ENCODE assay signal across 1 cellular context in genomic region chr17:46193626-46194392, GRCh38.
TF ChIP-seq lines count a peak whose summit lies in the region.

No MANE protein-coding gene starts in this region.

TF ChIP-seq in HepG2, 621 proteins besides CTCF, POLR2A, EP300 and RAD21 (continued from another document and continues in another):
- TF ChIP-seq ZNF800 (CRISPR knock-in tag; IDR thresholded peaks at IDR 0.05) (peak; percentile 57; the same call in 1 of the 2 replicates), ZNF546 (CRISPR knock-in tag; conservative IDR thresholded peaks at IDR 0.05) (peak; percentile 91), MAX (IDR thresholded peaks at IDR 0.05) (peak; percentile 43), POLR2G (IDR thresholded peaks at IDR 0.05; ENCODE audit: low read depth, low read length) (peak; percentile 92), MEF2D (CRISPR knock-in tag; IDR thresholded peaks at IDR 0.05) (peak; percentile 55; the same call in 1 of the 2 replicates), TBX3 (IDR thresholded peaks at IDR 0.05; ENCODE audit: borderline replicate concordance) (no peak), XRCC5 (optimal IDR thresholded peaks at IDR 0.05; ENCODE audit: low read length) (peak; percentile 76), BATF2 (CRISPR knock-in tag; IDR thresholded peaks at IDR 0.05) (peak; percentile 86; the same call in 1 of the 2 replicates), ZNF570 (CRISPR knock-in tag; IDR thresholded peaks at IDR 0.05; ENCODE audit: borderline replicate concordance) (no peak), SP140L (CRISPR knock-in tag; IDR thresholded peaks at IDR 0.05; ENCODE audit: borderline replicate concordance) (no peak), KDM5A (IDR thresholded peaks at IDR 0.05; ENCODE audit: borderline replicate concordance, low read length) (no peak; the same call in 1 of the 2 replicates), FOXC1 (CRISPR knock-in tag; IDR thresholded peaks at IDR 0.05; ENCODE audit: borderline replicate concordance) (peak; percentile 68; the same call in 1 of the 2 replicates), TSC22D2 (CRISPR knock-in tag; IDR thresholded peaks at IDR 0.05; ENCODE audit: borderline replicate concordance) (no peak; the same call in none of the 2 replicates), CREM (IDR thresholded peaks at IDR 0.05) (peak; percentile 87), CREM (CRISPR knock-in tag; IDR thresholded peaks at IDR 0.05) (no peak), BRD4 (CRISPR knock-in tag; IDR thresholded peaks at IDR 0.05) (no peak), AGO2 (optimal IDR thresholded peaks at IDR 0.05; ENCODE audit: low read depth, low read length) (peak; percentile 96), SSRP1 (CRISPR knock-in tag; IDR thresholded peaks at IDR 0.05) (no peak), TCF7L2 (IDR thresholded peaks at IDR 0.05; ENCODE audit: low read depth, low read length) (no peak), HOXA7 (CRISPR knock-in tag; IDR thresholded peaks at IDR 0.05) (no peak), ZFP36L1 (CRISPR knock-in tag; IDR thresholded peaks at IDR 0.05) (peak; percentile 84), ZSCAN20 (CRISPR knock-in tag; IDR thresholded peaks at IDR 0.05; ENCODE audit: borderline replicate concordance) (peak; percentile 78; the same call in 1 of the 2 replicates), ZNF224 (CRISPR knock-in tag; IDR thresholded peaks at IDR 0.05) (peak; percentile 89; the same call in 1 of the 2 replicates), TOE1 (CRISPR knock-in tag; IDR thresholded peaks at IDR 0.05) (peak; percentile 68; the same call in 1 of the 2 replicates), POGK (CRISPR knock-in tag; conservative IDR thresholded peaks at IDR 0.05) (no peak), ETV6 (CRISPR knock-in tag; conservative IDR thresholded peaks at IDR 0.05) (peak; percentile 83; the same call in 1 of the 2 replicates), RCOR2 (CRISPR knock-in tag; IDR thresholded peaks at IDR 0.05) (no peak), NFE2L2 (IDR thresholded peaks at IDR 0.05; ENCODE audit: low read length) (no peak), MTF2 (CRISPR knock-in tag; IDR thresholded peaks at IDR 0.05; ENCODE audit: borderline replicate concordance) (peak; percentile 70; the same call in 1 of the 2 replicates), THAP11 (CRISPR knock-in tag; IDR thresholded peaks at IDR 0.05) (peak; percentile 100), ZNF3 (CRISPR knock-in tag; IDR thresholded peaks at IDR 0.05) (no peak), FOXO4 (CRISPR knock-in tag; conservative IDR thresholded peaks at IDR 0.05) (no peak), ZNF761 (CRISPR knock-in tag; conservative IDR thresholded peaks at IDR 0.05) (peak; percentile 90; the same call in 1 of the 2 replicates), SNAPC4 (CRISPR knock-in tag; IDR thresholded peaks at IDR 0.05) (0 out of 2 replicates have a peak, but pooled peaks have one; percentile 9), CCAR2 (optimal IDR thresholded peaks at IDR 0.05; ENCODE audit: low read depth, low read length) (no peak), ZNF530 (CRISPR knock-in tag; IDR thresholded peaks at IDR 0.05; ENCODE audit: low read depth) (no peak)
- TF ChIP-seq, protein P1, sequence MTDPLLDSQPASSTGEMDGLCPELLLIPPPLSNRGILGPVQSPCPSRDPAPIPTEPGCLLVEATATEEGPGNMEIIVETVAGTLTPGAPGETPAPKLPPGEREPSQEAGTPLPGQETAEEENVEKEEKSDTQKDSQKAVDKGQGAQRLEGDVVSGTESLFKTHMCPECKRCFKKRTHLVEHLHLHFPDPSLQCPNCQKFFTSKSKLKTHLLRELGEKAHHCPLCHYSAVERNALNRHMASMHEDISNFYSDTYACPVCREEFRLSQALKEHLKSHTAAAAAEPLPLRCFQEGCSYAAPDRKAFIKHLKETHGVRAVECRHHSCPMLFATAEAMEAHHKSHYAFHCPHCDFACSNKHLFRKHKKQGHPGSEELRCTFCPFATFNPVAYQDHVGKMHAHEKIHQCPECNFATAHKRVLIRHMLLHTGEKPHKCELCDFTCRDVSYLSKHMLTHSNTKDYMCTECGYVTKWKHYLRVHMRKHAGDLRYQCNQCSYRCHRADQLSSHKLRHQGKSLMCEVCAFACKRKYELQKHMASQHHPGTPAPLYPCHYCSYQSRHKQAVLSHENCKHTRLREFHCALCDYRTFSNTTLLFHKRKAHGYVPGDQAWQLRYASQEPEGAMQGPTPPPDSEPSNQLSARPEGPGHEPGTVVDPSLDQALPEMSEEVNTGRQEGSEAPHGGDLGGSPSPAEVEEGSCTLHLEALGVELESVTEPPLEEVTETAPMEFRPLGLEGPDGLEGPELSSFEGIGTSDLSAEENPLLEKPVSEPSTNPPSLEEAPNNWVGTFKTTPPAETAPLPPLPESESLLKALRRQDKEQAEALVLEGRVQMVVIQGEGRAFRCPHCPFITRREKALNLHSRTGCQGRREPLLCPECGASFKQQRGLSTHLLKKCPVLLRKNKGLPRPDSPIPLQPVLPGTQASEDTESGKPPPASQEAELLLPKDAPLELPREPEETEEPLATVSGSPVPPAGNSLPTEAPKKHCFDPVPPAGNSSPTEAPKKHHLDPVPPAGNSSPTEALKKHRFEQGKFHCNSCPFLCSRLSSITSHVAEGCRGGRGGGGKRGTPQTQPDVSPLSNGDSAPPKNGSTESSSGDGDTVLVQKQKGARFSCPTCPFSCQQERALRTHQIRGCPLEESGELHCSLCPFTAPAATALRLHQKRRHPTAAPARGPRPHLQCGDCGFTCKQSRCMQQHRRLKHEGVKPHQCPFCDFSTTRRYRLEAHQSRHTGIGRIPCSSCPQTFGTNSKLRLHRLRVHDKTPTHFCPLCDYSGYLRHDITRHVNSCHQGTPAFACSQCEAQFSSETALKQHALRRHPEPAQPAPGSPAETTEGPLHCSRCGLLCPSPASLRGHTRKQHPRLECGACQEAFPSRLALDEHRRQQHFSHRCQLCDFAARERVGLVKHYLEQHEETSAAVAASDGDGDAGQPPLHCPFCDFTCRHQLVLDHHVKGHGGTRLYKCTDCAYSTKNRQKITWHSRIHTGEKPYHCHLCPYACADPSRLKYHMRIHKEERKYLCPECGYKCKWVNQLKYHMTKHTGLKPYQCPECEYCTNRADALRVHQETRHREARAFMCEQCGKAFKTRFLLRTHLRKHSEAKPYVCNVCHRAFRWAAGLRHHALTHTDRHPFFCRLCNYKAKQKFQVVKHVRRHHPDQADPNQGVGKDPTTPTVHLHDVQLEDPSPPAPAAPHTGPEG (CRISPR knock-in tag; IDR thresholded peaks at IDR 0.05) = 0 out of 2 replicates have a peak, but pooled peaks have one; percentile 28
- TF ChIP-seq, protein P2, sequence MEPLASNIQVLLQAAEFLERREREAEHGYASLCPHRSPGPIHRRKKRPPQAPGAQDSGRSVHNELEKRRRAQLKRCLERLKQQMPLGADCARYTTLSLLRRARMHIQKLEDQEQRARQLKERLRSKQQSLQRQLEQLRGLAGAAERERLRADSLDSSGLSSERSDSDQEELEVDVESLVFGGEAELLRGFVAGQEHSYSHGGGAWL (CRISPR knock-in tag; IDR thresholded peaks at IDR 0.05) = peak; percentile 87
- TF ChIP-seq, protein P3, sequence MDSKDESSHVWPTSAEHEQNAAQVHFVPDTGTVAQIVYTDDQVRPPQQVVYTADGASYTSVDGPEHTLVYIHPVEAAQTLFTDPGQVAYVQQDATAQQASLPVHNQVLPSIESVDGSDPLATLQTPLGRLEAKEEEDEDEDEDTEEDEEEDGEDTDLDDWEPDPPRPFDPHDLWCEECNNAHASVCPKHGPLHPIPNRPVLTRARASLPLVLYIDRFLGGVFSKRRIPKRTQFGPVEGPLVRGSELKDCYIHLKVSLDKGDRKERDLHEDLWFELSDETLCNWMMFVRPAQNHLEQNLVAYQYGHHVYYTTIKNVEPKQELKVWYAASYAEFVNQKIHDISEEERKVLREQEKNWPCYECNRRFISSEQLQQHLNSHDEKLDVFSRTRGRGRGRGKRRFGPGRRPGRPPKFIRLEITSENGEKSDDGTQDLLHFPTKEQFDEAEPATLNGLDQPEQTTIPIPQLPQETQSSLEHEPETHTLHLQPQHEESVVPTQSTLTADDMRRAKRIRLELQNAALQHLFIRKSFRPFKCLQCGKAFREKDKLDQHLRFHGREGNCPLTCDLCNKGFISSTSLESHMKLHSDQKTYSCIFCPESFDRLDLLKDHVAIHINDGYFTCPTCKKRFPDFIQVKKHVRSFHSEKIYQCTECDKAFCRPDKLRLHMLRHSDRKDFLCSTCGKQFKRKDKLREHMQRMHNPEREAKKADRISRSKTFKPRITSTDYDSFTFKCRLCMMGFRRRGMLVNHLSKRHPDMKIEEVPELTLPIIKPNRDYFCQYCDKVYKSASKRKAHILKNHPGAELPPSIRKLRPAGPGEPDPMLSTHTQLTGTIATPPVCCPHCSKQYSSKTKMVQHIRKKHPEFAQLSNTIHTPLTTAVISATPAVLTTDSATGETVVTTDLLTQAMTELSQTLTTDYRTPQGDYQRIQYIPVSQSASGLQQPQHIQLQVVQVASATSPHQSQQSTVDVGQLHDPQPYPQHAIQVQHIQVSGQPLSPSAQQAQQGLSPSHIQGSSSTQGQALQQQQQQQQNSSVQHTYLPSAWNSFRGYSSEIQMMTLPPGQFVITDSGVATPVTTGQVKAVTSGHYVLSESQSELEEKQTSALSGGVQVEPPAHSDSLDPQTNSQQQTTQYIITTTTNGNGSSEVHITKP (CRISPR knock-in tag; IDR thresholded peaks at IDR 0.05; ENCODE audit: low read depth) = 0 out of 2 replicates have a peak, but pooled peaks have one; percentile 47
